In genomic region chr12:127722651-127723050, GRCh38 we compare ENCODE assay signal across 17 cellular contexts.
"Had no signal": no experiment of that assay in that cellular context is flagged by ENCODE, and none has a peak within 500 bp of the region (broad histone marks: within the 10 kb centered on the region; RNA-seq: fewer than 3 reads in every experiment).

No MANE protein-coding gene starts in this region.

- H3K4me1 Mint-ChIP-seq: activated CD4-positive, alpha-beta memory T cell treated with anti-CD3 and anti-CD28 coated beads, Interleukin-2, amount 10 ng/mL, durations not matched to agents 7 days and 5 days; activated CD4-positive, alpha-beta T cell treated with anti-CD3 and anti-CD28 coated beads for 36 hours had no signal

- ATAC-seq: activated CD4-positive, alpha-beta T cell treated with anti-CD3 and anti-CD28 coated beads for 36 hours; right cardiac atrium had no signal

- H3K36me3 ChIP-seq: esophagus muscularis mucosa, prostate gland, transverse colon had no signal

- H3K4me3 Mint-ChIP-seq: activated CD4-positive, alpha-beta memory T cell treated with anti-CD3 and anti-CD28 coated beads, Interleukin-2, amount 10 ng/mL, durations not matched to agents 7 days and 5 days; activated CD4-positive, alpha-beta T cell treated with anti-CD3 and anti-CD28 coated beads for 36 hours; activated T-cell treated with anti-CD3 and anti-CD28 coated beads, Interleukin-2, amount 50 U/mL, for 24 hours had no signal

- DNase-seq: activated CD4-positive, alpha-beta memory T cell treated with anti-CD3 and anti-CD28 coated beads, Interleukin-2, amount 10 ng/mL, durations not matched to agents 7 days and 5 days; activated CD4-positive, alpha-beta T cell treated with anti-CD3 and anti-CD28 coated beads for 36 hours; activated naive CD4-positive, alpha-beta T cell treated with anti-CD3 and anti-CD28 coated beads, Interleukin-2, amount 50 U/mL, for 16 hours; activated T-cell treated with anti-CD3 and anti-CD28 coated beads, Interleukin-2, amount 50 U/mL, for 24 hours; effector CD4-positive, alpha-beta T cell; islet precursor cell; midbrain; right cardiac atrium; small intestine; stimulated activated CD4-positive, alpha-beta T cell treated with anti-CD3 and anti-CD28 coated beads, Interleukin-4, amount 100 ng/mL, for 24 hours; stimulated activated naive CD4-positive, alpha-beta T cell treated with Interleukin-2 at 50 U/mL for 16 hours; transverse colon had no signal

- H3K4me1 ChIP-seq: prostate gland, transverse colon had no signal

- H3K27me3 ChIP-seq: esophagus muscularis mucosa, hepatocyte, transverse colon had no signal

- H3K9me3 ChIP-seq: esophagus muscularis mucosa, prostate gland, transverse colon had no signal

- H3K27ac ChIP-seq: coronary artery, esophagus muscularis mucosa, hepatocyte, prostate gland, transverse colon had no signal

- H3K4me3 ChIP-seq: coronary artery, esophagus muscularis mucosa, hepatocyte, lung, prostate gland, transverse colon had no signal

- H3K27ac Mint-ChIP-seq: activated CD4-positive, alpha-beta memory T cell treated with anti-CD3 and anti-CD28 coated beads, Interleukin-2, amount 10 ng/mL, durations not matched to agents 7 days and 5 days; activated CD4-positive, alpha-beta T cell treated with anti-CD3 and anti-CD28 coated beads for 36 hours; activated T-cell treated with anti-CD3 and anti-CD28 coated beads, Interleukin-2, amount 50 U/mL, for 24 hours had no signal

- H3K27me3 Mint-ChIP-seq: activated CD4-positive, alpha-beta memory T cell treated with anti-CD3 and anti-CD28 coated beads, Interleukin-2, amount 10 ng/mL, durations not matched to agents 7 days and 5 days; activated CD4-positive, alpha-beta T cell treated with anti-CD3 and anti-CD28 coated beads for 36 hours; activated T-cell treated with anti-CD3 and anti-CD28 coated beads, Interleukin-2, amount 50 U/mL, for 24 hours had no signal

- FAIRE-seq: small intestine had no signal
